ENCODE assay signal across 6 cellular contexts in the genomic region with DNA sequence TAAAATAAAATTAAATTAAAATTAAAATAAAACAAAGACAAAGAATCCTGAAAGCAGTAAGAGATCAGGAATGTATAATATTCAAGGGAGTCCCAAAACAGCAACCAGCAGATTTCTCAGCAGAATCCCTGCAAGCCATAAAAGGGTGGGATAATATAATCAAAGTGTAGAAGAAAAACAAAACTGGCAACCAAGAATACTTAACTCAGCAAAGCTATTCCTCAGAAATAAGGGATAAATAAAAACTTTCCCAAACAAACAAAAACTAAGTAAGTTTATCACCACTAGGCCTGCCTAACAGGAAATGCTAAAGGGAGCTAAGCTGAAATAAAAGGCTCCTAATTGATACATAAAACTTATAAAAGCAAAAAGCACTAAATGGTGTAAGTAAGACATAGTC.
"Had no signal": no experiment of that assay in that cellular context is flagged by ENCODE, and none has a peak within 500 bp of the region (broad histone marks: within the 10 kb centered on the region; RNA-seq: fewer than 3 reads in every experiment).

No MANE protein-coding gene starts in this region.

- H2AFZ ChIP-seq: GM23338 had no signal

- H3K4me2 ChIP-seq: GM23338 had no signal

- H3K4me3 ChIP-seq: GM23338, K562 had no signal

- ATAC-seq: GM23338, K562 had no signal

- DNase-seq: H9, HCEC 1CT, HFFc6, IMR-90 had no signal
